ENCODE assay signal across 1 cellular context in the genomic region with DNA sequence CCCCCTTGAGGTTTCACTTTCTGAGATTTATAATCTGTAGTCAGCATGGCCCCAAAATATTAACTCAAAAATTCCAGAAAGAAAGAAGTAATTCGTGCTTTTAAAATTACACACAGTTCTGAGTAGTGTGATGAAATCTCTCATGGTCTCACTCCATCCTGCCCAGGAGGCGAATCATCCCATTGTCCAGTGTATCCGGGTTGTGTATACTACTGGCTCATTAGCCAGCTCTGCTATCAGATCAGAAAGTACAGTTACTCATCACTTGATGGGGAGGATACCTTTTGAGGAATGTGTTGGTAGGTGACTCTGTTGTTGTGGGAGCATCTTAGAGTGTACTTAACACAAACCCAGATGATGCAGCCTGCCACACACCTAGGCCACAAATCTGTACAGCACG.
TF ChIP-seq lines count a peak whose summit lies in the region.

No MANE protein-coding gene starts in this region.

TF ChIP-seq in K562, 482 proteins besides CTCF, POLR2A, EP300 and RAD21 (continued from another document):
- TF ChIP-seq ATF6 (CRISPR knock-in tag; IDR thresholded peaks at IDR 0.05) (no peak), ZNF561 (CRISPR knock-in tag; conservative IDR thresholded peaks at IDR 0.05) (no peak), ZEB2 (IDR thresholded peaks at IDR 0.05) (peak; percentile 50; the same call in 1 of the 2 replicates), U2AF1 (optimal IDR thresholded peaks at IDR 0.05; ENCODE audit: low read depth, low read length) (no peak), POLR2B (IDR thresholded peaks at IDR 0.05; ENCODE audit: low read depth, partially characterized antibody) (no peak), BACH1 (tag; IDR thresholded peaks at IDR 0.05) (no peak), ZNF124 (CRISPR knock-in tag; IDR thresholded peaks at IDR 0.05) (no peak), SMARCA4 (IDR thresholded peaks at IDR 0.05) (peak; percentile 50; the same call in 1 of the 2 replicates), TAF9B (IDR thresholded peaks at IDR 0.05; ENCODE audit: partially characterized antibody) (no peak), ZNF780A (CRISPR knock-in tag; IDR thresholded peaks at IDR 0.05) (no peak), JUN (IDR thresholded peaks at IDR 0.05; ENCODE audit: borderline replicate concordance, low read depth, low read length) (peak; percentile 56; the same call in 1 of the 2 replicates), JUN (CRISPR knock-in tag; IDR thresholded peaks at IDR 0.05; ENCODE audit: borderline replicate concordance) (no peak), SRSF9 (IDR thresholded peaks at IDR 0.05; ENCODE audit: borderline replicate concordance, low read depth, low read length) (no peak), DMBX1 (CRISPR knock-in tag; IDR thresholded peaks at IDR 0.05; ENCODE audit: borderline replicate concordance) (no peak), DIDO1 (tag; IDR thresholded peaks at IDR 0.05; ENCODE audit: low read depth) (no peak), SOX6 (IDR thresholded peaks at IDR 0.05) (peak; percentile 75), ZFPM2 (CRISPR knock-in tag; IDR thresholded peaks at IDR 0.05) (no peak), NFRKB (IDR thresholded peaks at IDR 0.05; ENCODE audit: low read depth) (no peak), KAT7 (CRISPR knock-in tag; IDR thresholded peaks at IDR 0.05; ENCODE audit: borderline replicate concordance) (no peak), ZNF282 (CRISPR knock-in tag; IDR thresholded peaks at IDR 0.05) (no peak), PTTG1 (tag; IDR thresholded peaks at IDR 0.05; ENCODE audit: low read depth) (no peak), NR2C2 (CRISPR knock-in tag; IDR thresholded peaks at IDR 0.05) (no peak), NR2C2 (tag; IDR thresholded peaks at IDR 0.05) (no peak), SNRNP70 (optimal IDR thresholded peaks at IDR 0.05; ENCODE audit: low read depth, low read length) (no peak), CEBPG (CRISPR knock-in tag; IDR thresholded peaks at IDR 0.05) (no peak), CEBPG (tag; conservative IDR thresholded peaks at IDR 0.05 in 1 of 2, IDR thresholded peaks at IDR 0.05 in 1 of 2) (peak in 1 of 2 experiments; percentile 87; a peak in 2 of 4 replicates), ZSCAN32 (CRISPR knock-in tag; IDR thresholded peaks at IDR 0.05) (no peak), ZNF431 (CRISPR knock-in tag; IDR thresholded peaks at IDR 0.05) (no peak), RFX7 (CRISPR knock-in tag; IDR thresholded peaks at IDR 0.05) (no peak), NFYB (IDR thresholded peaks at IDR 0.05; ENCODE audit: extremely low read depth, insufficient read length) (no peak), CCAR2 (IDR thresholded peaks at IDR 0.05; ENCODE audit: low read depth, low read length) (no peak), SPI1 (IDR thresholded peaks at IDR 0.05; ENCODE audit: borderline replicate concordance, low read depth, low read length) (no peak), ZNF41 (CRISPR knock-in tag; conservative IDR thresholded peaks at IDR 0.05) (no peak), PCBP1 (IDR thresholded peaks at IDR 0.05; ENCODE audit: low read depth, low read length, poor library complexity, severe bottlenecking) (no peak), ZNF407 (IDR thresholded peaks at IDR 0.05; ENCODE audit: low read depth) (no peak), HDAC2 (IDR thresholded peaks at IDR 0.05) (no peak), CBFA2T3 (IDR thresholded peaks at IDR 0.05) (no peak), MAFG (tag; conservative IDR thresholded peaks at IDR 0.05) (no peak), FOSL1 (tag; conservative IDR thresholded peaks at IDR 0.05) (peak; percentile 53), STAG1 (CRISPR knock-in tag; IDR thresholded peaks at IDR 0.05; ENCODE audit: borderline replicate concordance) (no peak), NCOA4 (IDR thresholded peaks at IDR 0.05; ENCODE audit: partially characterized antibody) (no peak), HINFP (tag; conservative IDR thresholded peaks at IDR 0.05; ENCODE audit: low read depth) (no peak), ZNF212 (CRISPR knock-in tag; IDR thresholded peaks at IDR 0.05) (no peak)
- TF ChIP-seq, protein P1, sequence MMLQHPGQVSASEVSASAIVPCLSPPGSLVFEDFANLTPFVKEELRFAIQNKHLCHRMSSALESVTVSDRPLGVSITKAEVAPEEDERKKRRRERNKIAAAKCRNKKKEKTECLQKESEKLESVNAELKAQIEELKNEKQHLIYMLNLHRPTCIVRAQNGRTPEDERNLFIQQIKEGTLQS (IDR thresholded peaks at IDR 0.05), result peak; percentile 76
- TF ChIP-seq, protein P1 (CRISPR knock-in tag; conservative IDR thresholded peaks at IDR 0.05), result no peak
